Comparison of ENCODE assay signal across 1 cellular context in genomic region chr22:38462960-38463784, GRCh38.
A peak's percentile ranks its signal among the peaks of the same experiment; 100 is the strongest.
TF ChIP-seq lines count a peak whose summit lies in the region.

No MANE protein-coding gene starts in this region.

TF ChIP-seq in HepG2, 621 proteins besides CTCF, POLR2A, EP300 and RAD21 (continued from another document and continues in another):
- TF ChIP-seq DMTF1 (CRISPR knock-in tag; IDR thresholded peaks at IDR 0.05) (no peak), ZNF20 (CRISPR knock-in tag; IDR thresholded peaks at IDR 0.05) (no peak; the same call in 1 of the 2 replicates), HIVEP1 (CRISPR knock-in tag; IDR thresholded peaks at IDR 0.05) (no peak), ZNF569 (CRISPR knock-in tag; IDR thresholded peaks at IDR 0.05; ENCODE audit: borderline replicate concordance) (no peak), ZNF382 (CRISPR knock-in tag; IDR thresholded peaks at IDR 0.05; ENCODE audit: borderline replicate concordance) (no peak), ZNF207 (IDR thresholded peaks at IDR 0.05; ENCODE audit: borderline replicate concordance) (no peak), KMT2B (CRISPR knock-in tag; IDR thresholded peaks at IDR 0.05) (no peak), ZFP82 (CRISPR knock-in tag; IDR thresholded peaks at IDR 0.05; ENCODE audit: borderline replicate concordance) (no peak), ZNF180 (CRISPR knock-in tag; IDR thresholded peaks at IDR 0.05; ENCODE audit: borderline replicate concordance, low read depth) (no peak), ARNTL (CRISPR knock-in tag; IDR thresholded peaks at IDR 0.05) (peak; percentile 67; the same call in 1 of the 2 replicates), ZNF33A (CRISPR knock-in tag; IDR thresholded peaks at IDR 0.05; ENCODE audit: borderline replicate concordance) (no peak), PRPF4 (IDR thresholded peaks at IDR 0.05; ENCODE audit: low read depth, low read length, poor library complexity, severe bottlenecking) (no peak), SMAD1 (CRISPR knock-in tag; IDR thresholded peaks at IDR 0.05; ENCODE audit: borderline replicate concordance, low read depth) (no peak), XBP1 (CRISPR knock-in tag; IDR thresholded peaks at IDR 0.05) (no peak), RBAK (CRISPR knock-in tag; IDR thresholded peaks at IDR 0.05) (no peak), BRCA1 (CRISPR knock-in tag; IDR thresholded peaks at IDR 0.05) (no peak), TRIM24 (CRISPR knock-in tag; IDR thresholded peaks at IDR 0.05) (no peak), ZBTB25 (CRISPR knock-in tag; IDR thresholded peaks at IDR 0.05) (no peak; the same call in 1 of the 2 replicates), ZNF460 (CRISPR knock-in tag; IDR thresholded peaks at IDR 0.05; ENCODE audit: borderline replicate concordance) (no peak), SP2 (CRISPR knock-in tag; IDR thresholded peaks at IDR 0.05) (no peak), MIXL1 (CRISPR knock-in tag; IDR thresholded peaks at IDR 0.05) (peak; percentile 62), BRD4 (CRISPR knock-in tag; IDR thresholded peaks at IDR 0.05) (no peak), GFI1 (CRISPR knock-in tag; IDR thresholded peaks at IDR 0.05; ENCODE audit: borderline replicate concordance) (no peak), ZBTB4 (CRISPR knock-in tag; IDR thresholded peaks at IDR 0.05; ENCODE audit: borderline replicate concordance) (no peak), ZSCAN20 (CRISPR knock-in tag; IDR thresholded peaks at IDR 0.05; ENCODE audit: borderline replicate concordance) (no peak), LCORL (IDR thresholded peaks at IDR 0.05) (no peak), LCORL (CRISPR knock-in tag; IDR thresholded peaks at IDR 0.05) (peak; percentile 34; the same call in 1 of the 2 replicates), MIER3 (CRISPR knock-in tag; IDR thresholded peaks at IDR 0.05; ENCODE audit: borderline replicate concordance) (no peak; the same call in 1 of the 2 replicates), ZNF615 (CRISPR knock-in tag; IDR thresholded peaks at IDR 0.05; ENCODE audit: borderline replicate concordance) (no peak), PAX8 (CRISPR knock-in tag; IDR thresholded peaks at IDR 0.05; ENCODE audit: borderline replicate concordance) (0 out of 2 replicates have a peak, but pooled peaks have one; percentile 55), NR2F1 (CRISPR knock-in tag; IDR thresholded peaks at IDR 0.05) (no peak), PITX1 (CRISPR knock-in tag; IDR thresholded peaks at IDR 0.05) (peak; percentile 30; the same call in 1 of the 2 replicates), TFDP2 (CRISPR knock-in tag; IDR thresholded peaks at IDR 0.05) (peak; percentile 73), ZSCAN12 (CRISPR knock-in tag; IDR thresholded peaks at IDR 0.05) (no peak), MTF2 (CRISPR knock-in tag; IDR thresholded peaks at IDR 0.05; ENCODE audit: borderline replicate concordance) (no peak), DNMT1 (CRISPR knock-in tag; IDR thresholded peaks at IDR 0.05) (no peak), ZNF576 (CRISPR knock-in tag; IDR thresholded peaks at IDR 0.05) (no peak), ZNF550 (CRISPR knock-in tag; IDR thresholded peaks at IDR 0.05; ENCODE audit: borderline replicate concordance) (no peak), ZNF468 (CRISPR knock-in tag; IDR thresholded peaks at IDR 0.05) (no peak), PRMT3 (CRISPR knock-in tag; IDR thresholded peaks at IDR 0.05; ENCODE audit: borderline replicate concordance, low read depth) (no peak), RELA (CRISPR knock-in tag; IDR thresholded peaks at IDR 0.05) (no peak), ZNF24 (IDR thresholded peaks at IDR 0.05) (no peak)
- TF ChIP-seq, protein P1, sequence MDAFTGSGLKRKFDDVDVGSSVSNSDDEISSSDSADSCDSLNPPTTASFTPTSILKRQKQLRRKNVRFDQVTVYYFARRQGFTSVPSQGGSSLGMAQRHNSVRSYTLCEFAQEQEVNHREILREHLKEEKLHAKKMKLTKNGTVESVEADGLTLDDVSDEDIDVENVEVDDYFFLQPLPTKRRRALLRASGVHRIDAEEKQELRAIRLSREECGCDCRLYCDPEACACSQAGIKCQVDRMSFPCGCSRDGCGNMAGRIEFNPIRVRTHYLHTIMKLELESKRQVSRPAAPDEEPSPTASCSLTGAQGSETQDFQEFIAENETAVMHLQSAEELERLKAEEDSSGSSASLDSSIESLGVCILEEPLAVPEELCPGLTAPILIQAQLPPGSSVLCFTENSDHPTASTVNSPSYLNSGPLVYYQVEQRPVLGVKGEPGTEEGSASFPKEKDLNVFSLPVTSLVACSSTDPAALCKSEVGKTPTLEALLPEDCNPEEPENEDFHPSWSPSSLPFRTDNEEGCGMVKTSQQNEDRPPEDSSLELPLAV (CRISPR knock-in tag; conservative IDR thresholded peaks at IDR 0.05; ENCODE audit: low read depth): no peak
- TF ChIP-seq, protein P2, sequence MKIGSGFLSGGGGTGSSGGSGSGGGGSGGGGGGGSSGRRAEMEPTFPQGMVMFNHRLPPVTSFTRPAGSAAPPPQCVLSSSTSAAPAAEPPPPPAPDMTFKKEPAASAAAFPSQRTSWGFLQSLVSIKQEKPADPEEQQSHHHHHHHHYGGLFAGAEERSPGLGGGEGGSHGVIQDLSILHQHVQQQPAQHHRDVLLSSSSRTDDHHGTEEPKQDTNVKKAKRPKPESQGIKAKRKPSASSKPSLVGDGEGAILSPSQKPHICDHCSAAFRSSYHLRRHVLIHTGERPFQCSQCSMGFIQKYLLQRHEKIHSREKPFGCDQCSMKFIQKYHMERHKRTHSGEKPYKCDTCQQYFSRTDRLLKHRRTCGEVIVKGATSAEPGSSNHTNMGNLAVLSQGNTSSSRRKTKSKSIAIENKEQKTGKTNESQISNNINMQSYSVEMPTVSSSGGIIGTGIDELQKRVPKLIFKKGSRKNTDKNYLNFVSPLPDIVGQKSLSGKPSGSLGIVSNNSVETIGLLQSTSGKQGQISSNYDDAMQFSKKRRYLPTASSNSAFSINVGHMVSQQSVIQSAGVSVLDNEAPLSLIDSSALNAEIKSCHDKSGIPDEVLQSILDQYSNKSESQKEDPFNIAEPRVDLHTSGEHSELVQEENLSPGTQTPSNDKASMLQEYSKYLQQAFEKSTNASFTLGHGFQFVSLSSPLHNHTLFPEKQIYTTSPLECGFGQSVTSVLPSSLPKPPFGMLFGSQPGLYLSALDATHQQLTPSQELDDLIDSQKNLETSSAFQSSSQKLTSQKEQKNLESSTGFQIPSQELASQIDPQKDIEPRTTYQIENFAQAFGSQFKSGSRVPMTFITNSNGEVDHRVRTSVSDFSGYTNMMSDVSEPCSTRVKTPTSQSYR (CRISPR knock-in tag; IDR thresholded peaks at IDR 0.05; ENCODE audit: borderline replicate concordance): peak; percentile 41; the same call in 1 of the 2 replicates
- TF ChIP-seq, protein P3, sequence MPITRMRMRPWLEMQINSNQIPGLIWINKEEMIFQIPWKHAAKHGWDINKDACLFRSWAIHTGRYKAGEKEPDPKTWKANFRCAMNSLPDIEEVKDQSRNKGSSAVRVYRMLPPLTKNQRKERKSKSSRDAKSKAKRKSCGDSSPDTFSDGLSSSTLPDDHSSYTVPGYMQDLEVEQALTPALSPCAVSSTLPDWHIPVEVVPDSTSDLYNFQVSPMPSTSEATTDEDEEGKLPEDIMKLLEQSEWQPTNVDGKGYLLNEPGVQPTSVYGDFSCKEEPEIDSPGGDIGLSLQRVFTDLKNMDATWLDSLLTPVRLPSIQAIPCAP (CRISPR knock-in tag; IDR thresholded peaks at IDR 0.05; ENCODE audit: low read depth): no peak
- TF ChIP-seq, protein P4, sequence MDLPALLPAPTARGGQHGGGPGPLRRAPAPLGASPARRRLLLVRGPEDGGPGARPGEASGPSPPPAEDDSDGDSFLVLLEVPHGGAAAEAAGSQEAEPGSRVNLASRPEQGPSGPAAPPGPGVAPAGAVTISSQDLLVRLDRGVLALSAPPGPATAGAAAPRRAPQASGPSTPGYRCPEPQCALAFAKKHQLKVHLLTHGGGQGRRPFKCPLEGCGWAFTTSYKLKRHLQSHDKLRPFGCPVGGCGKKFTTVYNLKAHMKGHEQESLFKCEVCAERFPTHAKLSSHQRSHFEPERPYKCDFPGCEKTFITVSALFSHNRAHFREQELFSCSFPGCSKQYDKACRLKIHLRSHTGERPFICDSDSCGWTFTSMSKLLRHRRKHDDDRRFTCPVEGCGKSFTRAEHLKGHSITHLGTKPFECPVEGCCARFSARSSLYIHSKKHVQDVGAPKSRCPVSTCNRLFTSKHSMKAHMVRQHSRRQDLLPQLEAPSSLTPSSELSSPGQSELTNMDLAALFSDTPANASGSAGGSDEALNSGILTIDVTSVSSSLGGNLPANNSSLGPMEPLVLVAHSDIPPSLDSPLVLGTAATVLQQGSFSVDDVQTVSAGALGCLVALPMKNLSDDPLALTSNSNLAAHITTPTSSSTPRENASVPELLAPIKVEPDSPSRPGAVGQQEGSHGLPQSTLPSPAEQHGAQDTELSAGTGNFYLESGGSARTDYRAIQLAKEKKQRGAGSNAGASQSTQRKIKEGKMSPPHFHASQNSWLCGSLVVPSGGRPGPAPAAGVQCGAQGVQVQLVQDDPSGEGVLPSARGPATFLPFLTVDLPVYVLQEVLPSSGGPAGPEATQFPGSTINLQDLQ (CRISPR knock-in tag; IDR thresholded peaks at IDR 0.05): no peak
